In the genomic region with DNA sequence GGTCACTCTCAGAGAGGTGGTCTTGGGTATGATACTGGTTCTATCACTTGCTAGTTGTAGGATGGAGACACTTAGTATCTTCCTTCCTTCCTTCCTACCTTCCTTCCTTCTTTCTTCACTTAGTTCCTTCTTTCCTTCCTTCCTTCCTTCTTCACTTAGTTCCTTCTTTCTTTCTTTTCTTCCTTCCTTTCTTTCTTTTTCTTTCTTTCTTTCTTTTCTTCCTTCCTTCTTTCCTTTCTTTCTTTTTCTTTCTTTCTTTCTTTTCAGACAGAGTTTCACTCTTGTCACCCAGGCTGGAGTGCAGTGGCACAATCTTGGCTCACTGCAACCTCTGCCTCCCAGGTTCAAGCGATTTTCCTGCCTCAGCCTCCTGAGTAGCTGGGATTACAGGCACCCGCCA, we compare ENCODE assay signal across 2 cellular contexts.
TF ChIP-seq lines count a peak whose summit lies in the region.

No MANE protein-coding gene starts in this region.

TF ChIP-seq in HEK293, 187 proteins besides CTCF, POLR2A, EP300 and RAD21:
- TF ChIP-seq ZNF600 (tag by site-specific recombination; IDR thresholded peaks at IDR 0.05) (peak; percentile 64), PRDM1 (tag by site-specific recombination; IDR thresholded peaks at IDR 0.05) (0 out of 2 replicates have a peak, but pooled peaks have one; percentile 20), ZNF266 (tag by site-specific recombination; IDR thresholded peaks at IDR 0.05; ENCODE audit: low read depth) (0 out of 2 replicates have a peak, but pooled peaks have one; percentile 16), ZNF366 (tag by site-specific recombination; conservative IDR thresholded peaks at IDR 0.05) (peak; percentile 97)

TF ChIP-seq in HepG2, 621 proteins besides CTCF, POLR2A, EP300 and RAD21:
- 0 out of 2 replicates have a peak, but pooled peaks have one; percentile 55 for TF ChIP-seq ATM (IDR thresholded peaks at IDR 0.05; ENCODE audit: borderline replicate concordance)
